In the genomic region with DNA sequence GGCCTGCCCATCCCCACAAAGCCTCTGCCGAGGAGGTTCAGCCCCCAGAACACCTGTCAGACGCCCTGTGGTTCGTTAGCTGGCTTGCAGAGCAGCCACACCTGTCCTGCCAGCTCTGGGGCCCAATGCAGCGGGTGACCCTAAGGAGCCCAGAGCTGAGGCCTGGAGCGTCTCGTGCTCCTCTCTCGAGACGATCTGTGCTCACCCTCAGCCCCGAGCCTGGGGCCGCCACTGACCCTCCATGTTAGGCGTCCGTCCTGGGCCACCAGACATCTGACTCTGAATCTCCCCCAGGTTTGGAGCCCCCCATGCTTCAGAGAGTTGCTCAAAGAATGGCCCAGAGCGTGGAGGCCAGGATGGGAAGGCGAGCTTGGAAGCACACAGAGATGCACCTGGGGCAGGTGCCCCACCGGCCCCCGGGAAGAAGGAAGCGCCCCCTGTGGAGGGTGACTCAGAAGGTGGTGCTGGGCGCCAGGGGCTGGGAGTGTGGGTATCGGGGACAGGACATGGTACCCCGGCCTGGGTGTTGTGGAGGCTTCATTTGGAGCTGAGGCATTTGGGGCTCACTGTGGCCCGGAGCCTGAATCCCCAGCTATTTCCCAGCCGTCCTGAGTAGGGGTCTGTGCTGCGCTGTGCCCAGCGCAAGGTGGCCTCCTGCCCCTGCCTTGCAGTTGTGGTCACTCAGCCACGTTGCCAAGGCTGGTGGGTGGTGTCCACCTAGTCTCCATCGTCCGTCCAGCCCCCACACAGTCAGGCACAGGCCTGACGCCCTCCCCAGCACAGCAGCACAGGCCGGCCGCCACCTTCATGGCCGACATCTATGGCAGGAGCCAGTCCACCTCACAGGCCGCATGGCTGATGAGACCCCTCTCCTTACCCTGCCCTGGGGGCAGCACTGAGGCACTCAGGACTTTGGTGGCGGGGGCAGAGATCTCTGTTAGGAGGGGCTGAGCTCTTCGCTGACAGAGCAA, we compare ENCODE assay signal across 16 cellular contexts. TPM values are rescaled to one million over a fixed set of nuclear protein-coding genes. Genes with fewer than 3 reads are reported as not detected.
DNase-seq lines count a peak whose midpoint lies in the region; ATAC-seq and TF ChIP-seq lines count a peak whose summit lies in the region.
"Had no signal": no experiment of that assay in that cellular context is flagged by ENCODE, and none has a peak within 500 bp of the region (broad histone marks: within the 10 kb centered on the region; RNA-seq: fewer than 3 reads in every experiment).

No MANE protein-coding gene starts in this region.

- TF ChIP-seq CTCF in left ventricle myocardium inferior (IDR thresholded peaks at IDR 0.05; ENCODE audit: borderline replicate concordance) (no peak), dorsolateral prefrontal cortex (IDR thresholded peaks at IDR 0.05 in 54 of 56, conservative IDR thresholded peaks at IDR 0.05 in 2 of 56; ENCODE audit: low read depth in 1 of 56, partially characterized antibody in 56 of 56) (no peak)

- H3K4me1 ChIP-seq in left ventricle myocardium inferior: no peaks in the 10 kb centered on the region

- H3K27ac ChIP-seq in left ventricle myocardium inferior (replicated peaks) (no peak overlapping the region), dorsolateral prefrontal cortex (peak overlapping the region in 31 of 59 donors; percentile 3 to 77 (median 52))

- peaks cover 74% of the 10 kb centered on the region for H3K36me3 ChIP-seq in left ventricle myocardium inferior

- ATAC-seq in left cardiac atrium: no peak

- no peaks in the 10 kb centered on the region for H3K9me3 ChIP-seq in left ventricle myocardium inferior (replicated peaks)

- intact Hi-C loops in left cardiac atrium (cut with DNase I) (no loop called here), left ventricle myocardium inferior (cut with micrococcal nuclease) (no loop called here), dorsolateral prefrontal cortex (cut with DNase I) (no loop called here)

- H3K4me3 ChIP-seq in left ventricle myocardium inferior (no peak overlapping the region), dorsolateral prefrontal cortex (no peak overlapping the region)

- H3K27me3 ChIP-seq in left ventricle myocardium inferior (ENCODE audit: low read depth) (no peaks in the 10 kb centered on the region), dorsolateral prefrontal cortex (no peaks in the 10 kb centered on the region)

- peak; percentile 23 for DNase-seq in left cardiac atrium
- no peak for DNase-seq in left ventricle myocardium inferior
- DNase-seq in dorsolateral prefrontal cortex: no peak
- peak; percentile 38 for DNase-seq in myocyte (ENCODE audit: low read depth)
- DNase-seq in CD1c-positive myeloid dendritic cell (ENCODE audit: extremely low spot score): no peak
- DNase-seq in T-helper 1 cell: no peak
- DNase-seq in NCI-H82 treated with DMSO at 0.1 percent for 48 hours (lab: John Stamatoyannopoulos, UW; ENCODE audit: unreplicated experiment): no peak
- DNase-seq: DMS 273 treated with DMSO at 0.1 percent for 48 hours, HFFc6, KBM-7, NCI-H146, NCI-H2081 treated with DMSO at 0.1 percent for 48 hours, NCI-H526 had no signal

RNA-seq across cellular contexts. Expression of a gene that starts 36.2 kb away (rescaled TPM):
- 10 to 100 TPM; 44.9 to 54.4 TPM for total RNA-seq in left cardiac atrium
- 55.8 TPM for total RNA-seq in left ventricle myocardium inferior
- 100 to 1,000 TPM; 163 to 302 (median 210) TPM for total RNA-seq in dorsolateral prefrontal cortex
- total RNA-seq in myocyte: 121 and 127 TPM in 2 replicates
- polyA plus RNA-seq in myocyte (2012): 71.8 TPM

RNA-seq across cellular contexts. Expression of a gene that starts 42.8 kb away (rescaled TPM):
- total RNA-seq in left cardiac atrium (under 1 TPM; 0.15 to 0.52 TPM), left ventricle myocardium inferior (not detected), dorsolateral prefrontal cortex (1 to 10 TPM in 1 of 120 experiments, under 1 TPM in 16, not detected in 103; 0.11 to 1.2 (median 0.16) TPM), myocyte (0.67 and 1.6 TPM in 2 replicates)
- polyA plus RNA-seq in myocyte (2012): 10.6 TPM

RNA-seq across cellular contexts. Expression of a gene that starts 48.1 kb away (rescaled TPM):
- total RNA-seq in left cardiac atrium: not detected
- not detected for total RNA-seq in left ventricle myocardium inferior
- total RNA-seq in dorsolateral prefrontal cortex: under 1 TPM in 1 of 120 experiments, not detected in 119; 0.46 TPM
- not detected in 2 replicates for total RNA-seq in myocyte
- polyA plus RNA-seq in myocyte (2012): 0.23 TPM
- total RNA-seq: B cell, Daoy, H4, HFFc6 had no signal

Comparison
In these comparisons a context has a peak if more than half of its experiments do, and no peak if none do; other contexts are left out.
1. DNase-seq: peak in left cardiac atrium (single experiment) and myocyte (single experiment); none in left ventricle myocardium inferior (single experiment), dorsolateral prefrontal cortex (0 of 10), CD1c-positive myeloid dendritic cell (single experiment), T-helper 1 cell (0 of 5) and NCI-H82 treated with DMSO at 0.1 percent for 48 hours (single experiment).